ENCODE assay signal across 30 cellular contexts in the genomic region with DNA sequence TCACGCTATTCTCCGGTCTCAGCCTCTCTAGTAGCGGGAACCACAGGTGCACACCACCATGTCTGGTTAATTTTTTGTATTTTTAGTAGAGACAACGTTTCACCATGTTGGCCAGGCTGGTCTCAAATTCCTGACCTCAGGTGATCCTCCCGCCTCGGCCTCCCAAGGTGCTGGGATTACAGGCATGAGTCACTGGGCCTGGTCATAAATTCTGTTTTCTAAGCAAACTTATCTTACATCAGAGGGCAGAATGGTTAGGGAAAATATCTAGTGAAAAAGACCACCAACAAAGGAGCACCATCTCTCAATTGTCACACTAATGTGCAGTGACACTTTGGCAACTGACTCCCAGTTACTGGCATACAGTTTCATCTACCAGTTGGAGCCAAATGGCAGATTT. TPM values are rescaled to one million over a fixed set of nuclear protein-coding genes. Genes with fewer than 3 reads are reported as not detected.
A peak's percentile ranks its signal among the peaks of the same experiment; 100 is the strongest.
DNase-seq lines count a peak whose midpoint lies in the region; ATAC-seq and TF ChIP-seq lines count a peak whose summit lies in the region.
"Had no signal": no experiment of that assay in that cellular context is flagged by ENCODE, and none has a peak within 500 bp of the region (broad histone marks: within the 10 kb centered on the region; RNA-seq: fewer than 3 reads in every experiment).

No MANE protein-coding gene starts in this region.

- no peak for TF ChIP-seq EP300 in suprapubic skin (IDR thresholded peaks at IDR 0.05)

- WGBS in suprapubic skin = 85% methylated on average over 6 of the region's 6 CpGs

- CTCF ChIA-PET in HEK293 (lab: Yijun Ruan, JAX) = no interaction called here

- TF ChIP-seq POLR2A in suprapubic skin (IDR thresholded peaks at IDR 0.05) = no peak

- H3K27me3 Mint-ChIP-seq in activated T-cell treated with anti-CD3 and anti-CD28 coated beads, Interleukin-2, amount 50 U/mL, for 4 hours (ENCODE audit: low read depth) = peaks cover 7% of the 10 kb centered on the region
- peaks cover 7% of the 10 kb centered on the region for H3K27me3 Mint-ChIP-seq in activated T-cell treated with anti-CD3 and anti-CD28 coated beads, Interleukin-2, amount 50 U/mL, for 72 hours (ENCODE audit: low read depth)
- H3K27me3 Mint-ChIP-seq: B cell had no signal

- H3K4me3 Mint-ChIP-seq in activated T-cell treated with anti-CD3 and anti-CD28 coated beads, Interleukin-2, amount 50 U/mL, for 4 hours = peak overlapping the region; percentile 71
- H3K4me3 Mint-ChIP-seq in activated T-cell treated with anti-CD3 and anti-CD28 coated beads, Interleukin-2, amount 50 U/mL, for 72 hours = no peak overlapping the region
- H3K4me3 Mint-ChIP-seq: activated CD4-positive, alpha-beta T cell treated with anti-CD3 and anti-CD28 coated beads for 36 hours; activated T-helper 17 cell treated with anti-CD3 and anti-CD28 coated beads, Interleukin-2, amount 50 U/mL, for 72 hours; B cell; immature natural killer cell; natural killer cell treated with Interleukin-12 subunit alpha and Interleukin-12 subunit beta and Interleukin-15 and Interleukin-18, amount 100 ng/mL, for 72 hours had no signal

- TF ChIP-seq CTCF in HEK293 (tag by site-specific recombination; IDR thresholded peaks at IDR 0.05) (no peak), dorsolateral prefrontal cortex (IDR thresholded peaks at IDR 0.05 in 54 of 56, conservative IDR thresholded peaks at IDR 0.05 in 2 of 56; ENCODE audit: low read depth in 1 of 56, partially characterized antibody in 56 of 56) (no peak), suprapubic skin (IDR thresholded peaks at IDR 0.05) (no peak)

- H3K36me3 ChIP-seq in HEK293 (ENCODE audit: control insufficient read depth in 2 of 2, insufficient read depth in 1 of 2, low read length in 2 of 2) (no peaks in the 10 kb centered on the region), suprapubic skin (no peaks in the 10 kb centered on the region)
- H3K36me3 ChIP-seq: adrenal gland, ovary, transverse colon had no signal

- peaks cover 7% of the 10 kb centered on the region for H3K4me1 Mint-ChIP-seq in activated T-cell treated with anti-CD3 and anti-CD28 coated beads, Interleukin-2, amount 50 U/mL, for 4 hours (ENCODE audit: low read depth)
- H3K4me1 Mint-ChIP-seq in activated T-cell treated with anti-CD3 and anti-CD28 coated beads, Interleukin-2, amount 50 U/mL, for 72 hours (ENCODE audit: low read depth) = peaks cover 21% of the 10 kb centered on the region

- peaks cover 6% of the 10 kb centered on the region for H3K36me3 Mint-ChIP-seq in activated T-cell treated with anti-CD3 and anti-CD28 coated beads, Interleukin-2, amount 50 U/mL, for 4 hours (ENCODE audit: insufficient read depth)
- H3K36me3 Mint-ChIP-seq in activated T-cell treated with anti-CD3 and anti-CD28 coated beads, Interleukin-2, amount 50 U/mL, for 72 hours (ENCODE audit: insufficient read depth in 2 of 2) = peaks cover 0 to 9% of the 10 kb centered on the region in 2 donors
- H3K36me3 Mint-ChIP-seq: brain, immature natural killer cell had no signal

- H3K4me1 ChIP-seq in HEK293 (ENCODE audit: control insufficient read depth, insufficient read depth, low read length) = no peaks in the 10 kb centered on the region
- peaks cover 12% of the 10 kb centered on the region for H3K4me1 ChIP-seq in suprapubic skin

- no peak overlapping the region for H3K27ac ChIP-seq in HEK293 (ENCODE audit: extremely low read depth, low read depth, low read length)
- peak overlapping the region in 9 of 59 donors; percentile 5 to 64 (median 46) for H3K27ac ChIP-seq in dorsolateral prefrontal cortex
- H3K27ac ChIP-seq in suprapubic skin = no peak overlapping the region
- H3K27ac ChIP-seq: A549, adrenal gland, ovary, transverse colon had no signal

- H3K9me3 Mint-ChIP-seq in activated T-cell treated with anti-CD3 and anti-CD28 coated beads, Interleukin-2, amount 50 U/mL, for 4 hours = no peaks in the 10 kb centered on the region
- no peaks in the 10 kb centered on the region for H3K9me3 Mint-ChIP-seq in activated T-cell treated with anti-CD3 and anti-CD28 coated beads, Interleukin-2, amount 50 U/mL, for 72 hours
- H3K9me3 Mint-ChIP-seq: activated T-helper 17 cell treated with anti-CD3 and anti-CD28 coated beads, Interleukin-2, amount 50 U/mL, for 72 hours; natural killer cell treated with Interleukin-12 subunit alpha and Interleukin-12 subunit beta and Interleukin-15 and Interleukin-18, amount 100 ng/mL, for 72 hours had no signal

- no peak overlapping the region for H3K27ac Mint-ChIP-seq in activated T-cell treated with anti-CD3 and anti-CD28 coated beads, Interleukin-2, amount 50 U/mL, for 72 hours
- H3K27ac Mint-ChIP-seq: activated CD4-positive, alpha-beta T cell treated with anti-CD3 and anti-CD28 coated beads for 36 hours; activated T-helper 17 cell treated with anti-CD3 and anti-CD28 coated beads, Interleukin-2, amount 50 U/mL, for 72 hours; B cell; brain; immature natural killer cell; natural killer cell treated with Interleukin-12 subunit alpha and Interleukin-12 subunit beta and Interleukin-15 and Interleukin-18, amount 100 ng/mL, for 72 hours had no signal

- H3K9me3 ChIP-seq in HEK293 (ENCODE audit: control insufficient read depth, insufficient read depth, low read depth, low read length) (no peaks in the 10 kb centered on the region), suprapubic skin (no peaks in the 10 kb centered on the region)
- H3K9me3 ChIP-seq: A549, adrenal gland, ovary, transverse colon had no signal

- POLR2A ChIA-PET in HEK293 (lab: Yijun Ruan, JAX) = no interaction called here

- no peak for DNase-seq in activated T-cell treated with anti-CD3 and anti-CD28 coated beads, Interleukin-2, amount 50 U/mL, for 4 hours
- DNase-seq in activated T-cell treated with anti-CD3 and anti-CD28 coated beads, Interleukin-2, amount 50 U/mL, for 72 hours = no peak
- no peak for DNase-seq in dorsolateral prefrontal cortex
- no peak for DNase-seq in suprapubic skin (ENCODE audit: low spot score in 2 of 2)
- no peak for DNase-seq in NCI-H2081 treated with DMSO at 0.1 percent for 48 hours (lab: John Stamatoyannopoulos, UW)
- no peak for DNase-seq in NAMALWA (ENCODE audit: low spot score)
- DNase-seq in UCSD-AML1 (lab: John Stamatoyannopoulos, UW; ENCODE audit: unreplicated experiment) = no peak
- DNase-seq: activated CD4-positive, alpha-beta T cell treated with anti-CD3 and anti-CD28 coated beads for 36 hours; adrenal gland; effector CD8-positive, alpha-beta T cell; erythroblast; foreskin fibroblast; GF-D8; GOT3; immature natural killer cell; KBM-7; NCI-H1436 treated with DMSO at 0.1 percent for 48 hours; ovary; right cardiac atrium; SHP77; stimulated activated naive CD4-positive, alpha-beta T cell treated with Interleukin-2 at 50 U/mL for 16 hours; transverse colon had no signal

- no peak for ATAC-seq in activated T-cell treated with anti-CD3 and anti-CD28 coated beads, Interleukin-2, amount 50 U/mL, for 4 hours
- ATAC-seq in activated T-cell treated with anti-CD3 and anti-CD28 coated beads, Interleukin-2, amount 50 U/mL, for 72 hours (replicated peaks in 1 of 2) = no peak
- ATAC-seq: A549; activated CD4-positive, alpha-beta T cell treated with anti-CD3 and anti-CD28 coated beads for 36 hours; activated T-helper 17 cell treated with anti-CD3 and anti-CD28 coated beads, Interleukin-2, amount 50 U/mL, for 72 hours; left lobe of liver; natural killer cell treated with Interleukin-12 subunit alpha and Interleukin-12 subunit beta and Interleukin-15 and Interleukin-18, amount 100 ng/mL, for 72 hours; right cardiac atrium had no signal

- H3K27me3 ChIP-seq in dorsolateral prefrontal cortex (peaks cover 0 to 33% (median 6%) of the 10 kb centered on the region in 45 donors), suprapubic skin (no peaks in the 10 kb centered on the region)
- H3K27me3 ChIP-seq: adrenal gland, ovary had no signal

- intact Hi-C loops in dorsolateral prefrontal cortex (cut with DNase I) = loop anchor here (5.0 to 10.0 kb wide), 3 partner anchors 47 to 135 kb away; no protein-coding TSS in a partner anchor

- H3K4me3 ChIP-seq in HEK293 (ENCODE audit: low read depth, low read length) (no peak overlapping the region), dorsolateral prefrontal cortex (peak overlapping the region in 41 of 59 donors; percentile 5 to 93 (median 77)), suprapubic skin (peak overlapping the region; percentile 79)
- H3K4me3 ChIP-seq: A549, ovary had no signal

TF ChIP-seq in HEK293, 187 proteins besides CTCF, POLR2A, EP300 and RAD21:
- TF ChIP-seq GLIS1 (tag by site-specific recombination; IDR thresholded peaks at IDR 0.05) (peak; percentile 87), ZNF837 (tag by site-specific recombination; IDR thresholded peaks at IDR 0.05) (no peak)

RNA-seq across cellular contexts. Expression of a gene that starts 2.8 kb away (rescaled TPM):
- 100 to 1,000 TPM in 1 of 3 donors, 10 to 100 TPM in 2; 55.3 to 101 (median 56.2) TPM for total RNA-seq in activated T-cell treated with anti-CD3 and anti-CD28 coated beads, Interleukin-2, amount 50 U/mL, for 4 hours
- 10 to 100 TPM in 1 of 2 donors, 1 to 10 TPM in 1; 8.4 to 17.7 TPM for total RNA-seq in activated T-cell treated with anti-CD3 and anti-CD28 coated beads, Interleukin-2, amount 50 U/mL, for 72 hours
- total RNA-seq in dorsolateral prefrontal cortex (10 to 100 TPM in 118 of 120 experiments, 1 to 10 TPM in 2; 9.4 to 89.6 (median 31.5) TPM), suprapubic skin (100 to 1,000 TPM in 1 of 4 donors, 10 to 100 TPM in 3; 59.0 to 120 (median 79.7) TPM)
- total RNA-seq: HT1080 had no signal
